Comparison of ENCODE assay signal across 18 cellular contexts in the genomic region with DNA sequence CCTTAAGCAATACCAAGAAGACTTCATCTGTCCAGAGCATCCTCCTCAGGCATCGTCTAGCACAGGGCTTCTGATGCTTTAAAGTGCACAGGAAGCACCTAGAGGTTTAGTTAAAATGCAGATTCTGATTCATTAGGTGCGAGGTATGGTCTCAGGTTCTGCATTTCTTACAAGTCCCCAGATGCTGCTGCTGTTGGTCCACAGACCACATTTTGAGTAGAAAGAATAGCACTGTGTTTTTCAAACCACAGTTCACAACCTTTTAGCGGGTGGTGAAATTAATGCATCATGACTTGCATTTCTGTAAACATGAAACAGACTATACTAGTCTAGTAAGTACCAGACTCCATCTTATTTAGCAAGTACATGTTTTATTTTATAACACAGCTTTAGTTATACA.
"Had no signal": no experiment of that assay in that cellular context is flagged by ENCODE, and none has a peak within 500 bp of the region (broad histone marks: within the 10 kb centered on the region; RNA-seq: fewer than 3 reads in every experiment).

No MANE protein-coding gene starts in this region.

- DNase-seq: activated CD4-positive, alpha-beta T cell treated with anti-CD3 and anti-CD28 coated beads, Interleukin-2, amount 10 ng/mL, durations not matched to agents 7 days and 5 days; activated CD4-positive, CD25-positive, alpha-beta regulatory T cell; activated naive CD4-positive, alpha-beta T cell; activated naive CD8-positive, alpha-beta T cell treated with anti-CD3 and anti-CD28 coated beads, Interleukin-2, amount 10 ng/mL, durations not matched to agents 7 days and 5 days; activated T-cell treated with anti-CD3 and anti-CD28 coated beads for 4 hours; anterior cingulate cortex; effector CD8-positive, alpha-beta T cell; foreskin keratinocyte; mesenchymal stem cell; naive thymus-derived CD8-positive, alpha-beta T cell; nucleus accumbens; stimulated activated CD4-positive, alpha-beta T cell treated with anti-CD3 and anti-CD28 coated beads, Interleukin-4, amount 100 ng/mL, for 24 hours had no signal

- H3K36me3 Mint-ChIP-seq: activated naive CD8-positive, alpha-beta T cell treated with anti-CD3 and anti-CD28 coated beads, Interleukin-2, amount 10 ng/mL, durations not matched to agents 7 days and 5 days; type B pancreatic cell had no signal

- H3K27me3 ChIP-seq: foreskin keratinocyte, right atrium auricular region had no signal

- H3K27me3 Mint-ChIP-seq: stimulated activated naive CD8-positive, alpha-beta T cell treated with anti-CD3 and anti-CD28 coated beads, Interleukin-15, Interleukin-2, amounts not matched to agents 100 ng/mL and 50 ng/mL, for 24 hours; type B pancreatic cell had no signal

- H3K9me3 Mint-ChIP-seq: activated CD4-positive, alpha-beta T cell treated with anti-CD3 and anti-CD28 coated beads, Interleukin-2, amount 10 ng/mL, durations not matched to agents 7 days and 5 days; activated naive CD8-positive, alpha-beta T cell treated with anti-CD3 and anti-CD28 coated beads, Interleukin-2, amount 10 ng/mL, durations not matched to agents 7 days and 5 days; immature natural killer cell; naive thymus-derived CD8-positive, alpha-beta T cell; stimulated activated naive CD8-positive, alpha-beta T cell treated with anti-CD3 and anti-CD28 coated beads, Interleukin-15, Interleukin-2, amounts not matched to agents 100 ng/mL and 50 ng/mL, for 24 hours; type B pancreatic cell had no signal

- H3K36me3 ChIP-seq: right atrium auricular region had no signal

- H3K4me3 ChIP-seq: right atrium auricular region, skin epidermis had no signal

- ATAC-seq: foreskin keratinocyte; naive thymus-derived CD8-positive, alpha-beta T cell had no signal

- H3K9me3 ChIP-seq: right atrium auricular region had no signal

- H3K4me1 ChIP-seq: foreskin keratinocyte, right atrium auricular region had no signal

- H3K27ac ChIP-seq: foreskin keratinocyte, right atrium auricular region, skin epidermis had no signal

- FAIRE-seq: TTC549 had no signal

- H3K4me1 Mint-ChIP-seq: activated CD4-positive, alpha-beta T cell treated with anti-CD3 and anti-CD28 coated beads, Interleukin-2, amount 10 ng/mL, durations not matched to agents 7 days and 5 days; activated naive CD8-positive, alpha-beta T cell treated with anti-CD3 and anti-CD28 coated beads, Interleukin-2, amount 10 ng/mL, durations not matched to agents 7 days and 5 days had no signal

- H3K27ac Mint-ChIP-seq: activated CD4-positive, alpha-beta T cell treated with anti-CD3 and anti-CD28 coated beads, Interleukin-2, amount 10 ng/mL, durations not matched to agents 7 days and 5 days; activated naive CD8-positive, alpha-beta T cell treated with anti-CD3 and anti-CD28 coated beads, Interleukin-2, amount 10 ng/mL, durations not matched to agents 7 days and 5 days; stimulated activated naive CD8-positive, alpha-beta T cell treated with anti-CD3 and anti-CD28 coated beads, Interleukin-15, Interleukin-2, amounts not matched to agents 100 ng/mL and 50 ng/mL, for 24 hours; type B pancreatic cell had no signal

- H3K4me3 Mint-ChIP-seq: activated CD4-positive, alpha-beta T cell treated with anti-CD3 and anti-CD28 coated beads, Interleukin-2, amount 10 ng/mL, durations not matched to agents 7 days and 5 days; activated naive CD8-positive, alpha-beta T cell treated with anti-CD3 and anti-CD28 coated beads, Interleukin-2, amount 10 ng/mL, durations not matched to agents 7 days and 5 days; naive thymus-derived CD8-positive, alpha-beta T cell; stimulated activated naive CD8-positive, alpha-beta T cell treated with anti-CD3 and anti-CD28 coated beads, Interleukin-15, Interleukin-2, amounts not matched to agents 100 ng/mL and 50 ng/mL, for 24 hours; type B pancreatic cell had no signal
